In the genomic region with DNA sequence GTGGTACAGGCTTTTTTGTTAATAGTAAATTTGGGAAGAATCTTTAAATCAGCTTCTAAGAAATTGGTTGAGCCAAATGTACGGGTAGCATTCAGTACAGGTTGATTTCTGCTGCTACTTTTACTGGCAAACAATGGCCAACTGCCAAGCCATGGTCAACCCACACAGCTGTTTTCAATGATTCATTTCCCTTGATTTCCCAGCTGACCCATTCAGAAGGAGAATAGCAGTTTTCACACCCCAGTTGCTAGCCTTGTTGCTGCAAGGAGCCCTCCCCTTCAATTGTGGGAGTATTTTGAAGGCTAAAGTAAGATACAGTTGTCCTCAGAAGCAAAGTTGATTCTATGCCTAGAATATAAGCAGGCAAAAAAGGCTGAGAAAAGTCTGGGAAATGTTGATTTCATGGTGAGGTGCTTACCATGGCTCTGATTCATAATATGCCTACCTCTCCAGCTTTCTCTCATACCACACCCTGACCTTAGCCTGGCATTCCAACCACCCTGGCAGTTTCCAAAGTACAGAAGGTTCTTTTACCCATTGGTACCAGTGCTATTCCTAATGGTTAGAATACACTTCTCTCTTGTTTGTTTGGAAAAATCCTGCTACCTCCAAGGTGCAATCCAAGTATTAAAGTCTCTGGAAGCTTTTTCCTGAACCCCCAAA, we compare ENCODE assay signal across 1 cellular context.
TF ChIP-seq lines count a peak whose summit lies in the region.

No MANE protein-coding gene starts in this region.

TF ChIP-seq in SK-N-SH, 30 proteins besides CTCF, POLR2A, EP300 and RAD21 (continued from another document):
- TF ChIP-seq TEAD4 (IDR thresholded peaks at IDR 0.05; ENCODE audit: borderline replicate concordance, insufficient read depth) (peak; percentile 60; the same call in 1 of the 2 replicates), POLR2AphosphoS5 (IDR thresholded peaks at IDR 0.05; ENCODE audit: low read depth, low read length) (peak; percentile 81; the same call in 1 of the 2 replicates), RCOR1 (IDR thresholded peaks at IDR 0.05; ENCODE audit: low read length) (no peak), RXRA (IDR thresholded peaks at IDR 0.05; ENCODE audit: borderline replicate concordance, low read depth) (peak; percentile 69; the same call in 1 of the 2 replicates), MEF2A (IDR thresholded peaks at IDR 0.05; ENCODE audit: borderline replicate concordance, low read depth) (0 out of 2 replicates have a peak, but pooled peaks have one; percentile 38), USF2 (IDR thresholded peaks at IDR 0.05; ENCODE audit: borderline replicate concordance, low read depth, low read length) (no peak), GABPA (IDR thresholded peaks at IDR 0.05; ENCODE audit: low read depth) (no peak), FOXM1 (IDR thresholded peaks at IDR 0.05; ENCODE audit: low read depth) (peak; percentile 62; the same call in 1 of the 2 replicates), FOSL2 (IDR thresholded peaks at IDR 0.05; ENCODE audit: borderline replicate concordance, low read depth) (peak; percentile 79; the same call in 1 of the 2 replicates), YY1 (IDR thresholded peaks at IDR 0.05; ENCODE audit: low read depth) (no peak), ELF1 (IDR thresholded peaks at IDR 0.05) (no peak), NFIC (IDR thresholded peaks at IDR 0.05; ENCODE audit: borderline replicate concordance) (peak; percentile 97), MXI1 (IDR thresholded peaks at IDR 0.05; ENCODE audit: low read depth, low read length) (no peak)
- TF ChIP-seq, protein P1, sequence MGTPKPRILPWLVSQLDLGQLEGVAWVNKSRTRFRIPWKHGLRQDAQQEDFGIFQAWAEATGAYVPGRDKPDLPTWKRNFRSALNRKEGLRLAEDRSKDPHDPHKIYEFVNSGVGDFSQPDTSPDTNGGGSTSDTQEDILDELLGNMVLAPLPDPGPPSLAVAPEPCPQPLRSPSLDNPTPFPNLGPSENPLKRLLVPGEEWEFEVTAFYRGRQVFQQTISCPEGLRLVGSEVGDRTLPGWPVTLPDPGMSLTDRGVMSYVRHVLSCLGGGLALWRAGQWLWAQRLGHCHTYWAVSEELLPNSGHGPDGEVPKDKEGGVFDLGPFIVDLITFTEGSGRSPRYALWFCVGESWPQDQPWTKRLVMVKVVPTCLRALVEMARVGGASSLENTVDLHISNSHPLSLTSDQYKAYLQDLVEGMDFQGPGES (IDR thresholded peaks at IDR 0.05; ENCODE audit: low read depth, low read length) = no peak
- TF ChIP-seq, protein P2, sequence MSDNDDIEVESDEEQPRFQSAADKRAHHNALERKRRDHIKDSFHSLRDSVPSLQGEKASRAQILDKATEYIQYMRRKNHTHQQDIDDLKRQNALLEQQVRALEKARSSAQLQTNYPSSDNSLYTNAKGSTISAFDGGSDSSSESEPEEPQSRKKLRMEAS (IDR thresholded peaks at IDR 0.05; ENCODE audit: low read depth) = peak; percentile 71
- TF ChIP-seq, protein P3, sequence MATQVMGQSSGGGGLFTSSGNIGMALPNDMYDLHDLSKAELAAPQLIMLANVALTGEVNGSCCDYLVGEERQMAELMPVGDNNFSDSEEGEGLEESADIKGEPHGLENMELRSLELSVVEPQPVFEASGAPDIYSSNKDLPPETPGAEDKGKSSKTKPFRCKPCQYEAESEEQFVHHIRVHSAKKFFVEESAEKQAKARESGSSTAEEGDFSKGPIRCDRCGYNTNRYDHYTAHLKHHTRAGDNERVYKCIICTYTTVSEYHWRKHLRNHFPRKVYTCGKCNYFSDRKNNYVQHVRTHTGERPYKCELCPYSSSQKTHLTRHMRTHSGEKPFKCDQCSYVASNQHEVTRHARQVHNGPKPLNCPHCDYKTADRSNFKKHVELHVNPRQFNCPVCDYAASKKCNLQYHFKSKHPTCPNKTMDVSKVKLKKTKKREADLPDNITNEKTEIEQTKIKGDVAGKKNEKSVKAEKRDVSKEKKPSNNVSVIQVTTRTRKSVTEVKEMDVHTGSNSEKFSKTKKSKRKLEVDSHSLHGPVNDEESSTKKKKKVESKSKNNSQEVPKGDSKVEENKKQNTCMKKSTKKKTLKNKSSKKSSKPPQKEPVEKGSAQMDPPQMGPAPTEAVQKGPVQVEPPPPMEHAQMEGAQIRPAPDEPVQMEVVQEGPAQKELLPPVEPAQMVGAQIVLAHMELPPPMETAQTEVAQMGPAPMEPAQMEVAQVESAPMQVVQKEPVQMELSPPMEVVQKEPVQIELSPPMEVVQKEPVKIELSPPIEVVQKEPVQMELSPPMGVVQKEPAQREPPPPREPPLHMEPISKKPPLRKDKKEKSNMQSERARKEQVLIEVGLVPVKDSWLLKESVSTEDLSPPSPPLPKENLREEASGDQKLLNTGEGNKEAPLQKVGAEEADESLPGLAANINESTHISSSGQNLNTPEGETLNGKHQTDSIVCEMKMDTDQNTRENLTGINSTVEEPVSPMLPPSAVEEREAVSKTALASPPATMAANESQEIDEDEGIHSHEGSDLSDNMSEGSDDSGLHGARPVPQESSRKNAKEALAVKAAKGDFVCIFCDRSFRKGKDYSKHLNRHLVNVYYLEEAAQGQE (IDR thresholded peaks at IDR 0.05; ENCODE audit: low read depth, low read length) = peak; percentile 45; the same call in 1 of the 2 replicates
TF ChIP-seq in SK-N-SH: peak in this region for 13.
